Comparison of ENCODE assay signal across 9 cellular contexts in genomic region chr17:43272914-43273313, GRCh38. TPM values are rescaled to one million over a fixed set of nuclear protein-coding genes. Genes with fewer than 3 reads are reported as not detected.
"Had no signal": no experiment of that assay in that cellular context is flagged by ENCODE, and none has a peak within 500 bp of the region (broad histone marks: within the 10 kb centered on the region; RNA-seq: fewer than 3 reads in every experiment).

No MANE protein-coding gene starts in this region.

RNA-seq across cellular contexts. Expression of gene RNU2-1, which starts 39.1 kb away (rescaled TPM):
- total RNA-seq: ascending aorta, esophagus squamous epithelium, liver, mononuclear cell had no signal

RNA-seq across cellular contexts. Expression of gene CCDC200, which starts 44.5 kb away (rescaled TPM):
- total RNA-seq: adrenal gland, ascending aorta, esophagus squamous epithelium, heart left ventricle, liver, osteocyte, progenitor cell of endocrine pancreas, ureter had no signal
